17 cellular contexts compared by ENCODE assay signal in the genomic region with DNA sequence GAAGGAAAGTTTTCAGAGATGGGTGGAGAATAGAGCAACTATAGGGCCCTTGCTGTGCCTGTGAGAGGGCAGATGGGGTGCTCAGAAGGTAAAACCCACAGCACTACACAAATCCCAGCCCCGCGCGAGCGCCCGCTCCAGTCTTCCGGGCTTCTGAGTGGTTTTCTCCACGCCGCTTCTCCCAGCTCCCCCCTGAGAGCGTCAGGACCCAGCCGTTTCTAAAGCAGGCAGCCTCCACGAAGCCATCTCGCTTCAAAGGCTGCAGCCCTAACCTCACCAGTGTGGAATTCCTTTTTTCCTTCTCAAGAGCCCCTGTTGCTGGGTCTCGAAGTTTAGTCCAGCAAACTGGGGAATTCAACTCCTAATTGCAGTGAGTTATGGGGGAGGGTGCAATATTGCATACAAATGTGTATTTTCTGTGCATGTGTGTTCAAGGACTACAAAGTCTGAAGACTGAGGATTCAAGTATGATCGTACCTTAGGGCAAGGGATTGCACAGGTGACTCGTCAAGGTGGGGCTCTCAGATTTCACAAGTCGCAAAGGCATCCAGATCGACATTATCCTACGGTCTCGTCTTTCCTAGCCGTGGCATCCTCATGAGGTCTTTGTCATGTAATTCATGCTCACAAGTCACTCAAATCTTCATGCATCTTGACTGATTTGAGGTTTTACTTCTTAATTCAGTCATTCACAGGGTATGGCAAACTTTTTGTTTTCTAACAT.
A peak's percentile ranks its signal among the peaks of the same experiment; 100 is the strongest.
DNase-seq lines count a peak whose midpoint lies in the region; ATAC-seq, FAIRE-seq and TF ChIP-seq lines count a peak whose summit lies in the region.
"Had no signal": no experiment of that assay in that cellular context is flagged by ENCODE, and none has a peak within 500 bp of the region (broad histone marks: within the 10 kb centered on the region; RNA-seq: fewer than 3 reads in every experiment).

No MANE protein-coding gene starts in this region.

- H3K9me3 Mint-ChIP-seq in GM23338 (no peaks in the 10 kb centered on the region; the same call in 2 of the 3 replicates), neural crest cell (no peaks in the 10 kb centered on the region)
- no peaks in the 10 kb centered on the region for H3K9me3 Mint-ChIP-seq in T-helper 2 cell treated with Interferon-gamma antibody and Interleukin-4, amounts not matched to agents 5 μg/mL and 100 μg/mL, for 36 hours
- H3K9me3 Mint-ChIP-seq: CD4-positive, alpha-beta memory T cell; HFFc6 had no signal

- H3K4me1 ChIP-seq in GM23338 (ENCODE audit: insufficient read depth), result peaks cover 52% of the 10 kb centered on the region

- FAIRE-seq in frontal cortex (lab: Jason Lieb, UNC), result no peak

- ATAC-seq in GM23338 (peak; percentile 59), esophagus mucosa (peak; percentile 52), GM21786 (IDR thresholded peaks at IDR 0.05; ENCODE audit: unreplicated experiment) (no peak)
- ATAC-seq: Right ventricle myocardium inferior had no signal

- 0 out of 2 replicates have a peak, but pooled peaks cover 4% of the 10 kb centered on the region for H3K9me2 ChIP-seq in GM23338 (ENCODE audit: insufficient read depth)

- H4K20me1 ChIP-seq in GM23338 (replicated peaks; ENCODE audit: insufficient read depth), result no peaks in the 10 kb centered on the region

- H3K27ac ChIP-seq in GM23338 (ENCODE audit: low read depth) (peak overlapping the region; percentile 6; the same call in 1 of the 2 replicates), VCaP (peak overlapping the region; percentile 58)
- H3K27ac ChIP-seq: GM23248, Peyer's patch had no signal

- H2AFZ ChIP-seq in GM23338, result peak overlapping the region; percentile 57
- H2AFZ ChIP-seq: GM23248 had no signal

- peak overlapping the region; percentile 78 for H3K4me2 ChIP-seq in GM23338

- H3K36me3 ChIP-seq in GM23338 (ENCODE audit: insufficient read depth), result no peaks in the 10 kb centered on the region
- H3K36me3 ChIP-seq: Peyer's patch had no signal

- H3K27me3 Mint-ChIP-seq in GM23338 (ENCODE audit: insufficient read depth, low read depth, poor library complexity), result peaks cover 10% of the 10 kb centered on the region
- H3K27me3 Mint-ChIP-seq in neural crest cell (ENCODE audit: low read depth), result peaks cover 32% of the 10 kb centered on the region
- H3K27me3 Mint-ChIP-seq in T-helper 2 cell treated with Interferon-gamma antibody and Interleukin-4, amounts not matched to agents 5 μg/mL and 100 μg/mL, for 36 hours (ENCODE audit: low read depth), result peaks cover 11% of the 10 kb centered on the region

- DNase-seq in GM23338 (ENCODE audit: low spot score), result peak; percentile 64
- DNase-seq in neural crest cell (ENCODE audit: low read depth, low spot score), result no peak
- DNase-seq in NCI-H1694 treated with DMSO at 0.1 percent for 48 hours (lab: John Stamatoyannopoulos, UW), result no peak
- no peak for DNase-seq in T-helper 2 cell treated with Interferon-gamma antibody and Interleukin-4, amounts not matched to agents 5 μg/mL and 100 μg/mL, for 36 hours (ENCODE audit: low spot score)
- DNase-seq in frontal cortex (ENCODE audit: low spot score in 2 of 2), result no peak
- DNase-seq: Calu3; CD4-positive, alpha-beta memory T cell; DMS53; GM23248; HFFc6; NCI-H510A; NCI-H774; Peyer's patch had no signal

- H3K27me3 ChIP-seq in GM23338 (ENCODE audit: insufficient read depth), result peaks cover 28% of the 10 kb centered on the region
- H3K27me3 ChIP-seq: Peyer's patch had no signal

- peak overlapping the region; percentile 32 for H3K4me3 Mint-ChIP-seq in GM23338
- H3K4me3 Mint-ChIP-seq in neural crest cell, result peak overlapping the region; percentile 0
- no peak overlapping the region for H3K4me3 Mint-ChIP-seq in T-helper 2 cell treated with Interferon-gamma antibody and Interleukin-4, amounts not matched to agents 5 μg/mL and 100 μg/mL, for 36 hours
- H3K4me3 Mint-ChIP-seq: CD4-positive, alpha-beta memory T cell; HFFc6 had no signal

- H3K4me3 ChIP-seq in GM23338, result peak overlapping the region; percentile 48
- H3K4me3 ChIP-seq: GM23248, Peyer's patch had no signal

- H3K79me2 ChIP-seq in GM23338 (replicated peaks; ENCODE audit: insufficient read depth), result no peaks in the 10 kb centered on the region

- no peak for TF ChIP-seq CTCF in GM23338 (conservative IDR thresholded peaks at IDR 0.05; ENCODE audit: low read depth in 2 of 2)
- no peak for TF ChIP-seq CTCF in VCaP (conservative IDR thresholded peaks at IDR 0.05)
- TF ChIP-seq CTCF in neural crest cell (conservative IDR thresholded peaks at IDR 0.05), result no peak

- peaks cover 12% of the 10 kb centered on the region; the same call in 1 of the 2 replicates for H3F3A ChIP-seq in GM23338 (replicated peaks; ENCODE audit: low read depth)

- no peaks in the 10 kb centered on the region for H3K36me3 Mint-ChIP-seq in GM23338 (ENCODE audit: low read depth)
- no peaks in the 10 kb centered on the region for H3K36me3 Mint-ChIP-seq in neural crest cell (ENCODE audit: low read depth)
- no peaks in the 10 kb centered on the region for H3K36me3 Mint-ChIP-seq in T-helper 2 cell treated with Interferon-gamma antibody and Interleukin-4, amounts not matched to agents 5 μg/mL and 100 μg/mL, for 36 hours (ENCODE audit: low read depth)
- H3K36me3 Mint-ChIP-seq: CD4-positive, alpha-beta memory T cell had no signal

- H3K27ac Mint-ChIP-seq in GM23338, result no peak overlapping the region; the same call in 1 of the 2 replicates
- no peak overlapping the region for H3K27ac Mint-ChIP-seq in neural crest cell (ENCODE audit: unreplicated experiment)
- no peak overlapping the region for H3K27ac Mint-ChIP-seq in T-helper 2 cell treated with Interferon-gamma antibody and Interleukin-4, amounts not matched to agents 5 μg/mL and 100 μg/mL, for 36 hours
- H3K27ac Mint-ChIP-seq: CD4-positive, alpha-beta memory T cell; HFFc6 had no signal

- H3K4me1 Mint-ChIP-seq in GM23338, result peaks cover 41% of the 10 kb centered on the region
- H3K4me1 Mint-ChIP-seq in neural crest cell, result peaks cover 60% of the 10 kb centered on the region
- no peaks in the 10 kb centered on the region for H3K4me1 Mint-ChIP-seq in T-helper 2 cell treated with Interferon-gamma antibody and Interleukin-4, amounts not matched to agents 5 μg/mL and 100 μg/mL, for 36 hours (ENCODE audit: low read depth)
- H3K4me1 Mint-ChIP-seq: CD4-positive, alpha-beta memory T cell had no signal

TF ChIP-seq in GM23338, 12 proteins besides CTCF, POLR2A, EP300 and RAD21 (continues in another document):
- TF ChIP-seq NANOG (IDR thresholded peaks at IDR 0.05; ENCODE audit: borderline replicate concordance), result no peak
- TF ChIP-seq, protein P1, sequence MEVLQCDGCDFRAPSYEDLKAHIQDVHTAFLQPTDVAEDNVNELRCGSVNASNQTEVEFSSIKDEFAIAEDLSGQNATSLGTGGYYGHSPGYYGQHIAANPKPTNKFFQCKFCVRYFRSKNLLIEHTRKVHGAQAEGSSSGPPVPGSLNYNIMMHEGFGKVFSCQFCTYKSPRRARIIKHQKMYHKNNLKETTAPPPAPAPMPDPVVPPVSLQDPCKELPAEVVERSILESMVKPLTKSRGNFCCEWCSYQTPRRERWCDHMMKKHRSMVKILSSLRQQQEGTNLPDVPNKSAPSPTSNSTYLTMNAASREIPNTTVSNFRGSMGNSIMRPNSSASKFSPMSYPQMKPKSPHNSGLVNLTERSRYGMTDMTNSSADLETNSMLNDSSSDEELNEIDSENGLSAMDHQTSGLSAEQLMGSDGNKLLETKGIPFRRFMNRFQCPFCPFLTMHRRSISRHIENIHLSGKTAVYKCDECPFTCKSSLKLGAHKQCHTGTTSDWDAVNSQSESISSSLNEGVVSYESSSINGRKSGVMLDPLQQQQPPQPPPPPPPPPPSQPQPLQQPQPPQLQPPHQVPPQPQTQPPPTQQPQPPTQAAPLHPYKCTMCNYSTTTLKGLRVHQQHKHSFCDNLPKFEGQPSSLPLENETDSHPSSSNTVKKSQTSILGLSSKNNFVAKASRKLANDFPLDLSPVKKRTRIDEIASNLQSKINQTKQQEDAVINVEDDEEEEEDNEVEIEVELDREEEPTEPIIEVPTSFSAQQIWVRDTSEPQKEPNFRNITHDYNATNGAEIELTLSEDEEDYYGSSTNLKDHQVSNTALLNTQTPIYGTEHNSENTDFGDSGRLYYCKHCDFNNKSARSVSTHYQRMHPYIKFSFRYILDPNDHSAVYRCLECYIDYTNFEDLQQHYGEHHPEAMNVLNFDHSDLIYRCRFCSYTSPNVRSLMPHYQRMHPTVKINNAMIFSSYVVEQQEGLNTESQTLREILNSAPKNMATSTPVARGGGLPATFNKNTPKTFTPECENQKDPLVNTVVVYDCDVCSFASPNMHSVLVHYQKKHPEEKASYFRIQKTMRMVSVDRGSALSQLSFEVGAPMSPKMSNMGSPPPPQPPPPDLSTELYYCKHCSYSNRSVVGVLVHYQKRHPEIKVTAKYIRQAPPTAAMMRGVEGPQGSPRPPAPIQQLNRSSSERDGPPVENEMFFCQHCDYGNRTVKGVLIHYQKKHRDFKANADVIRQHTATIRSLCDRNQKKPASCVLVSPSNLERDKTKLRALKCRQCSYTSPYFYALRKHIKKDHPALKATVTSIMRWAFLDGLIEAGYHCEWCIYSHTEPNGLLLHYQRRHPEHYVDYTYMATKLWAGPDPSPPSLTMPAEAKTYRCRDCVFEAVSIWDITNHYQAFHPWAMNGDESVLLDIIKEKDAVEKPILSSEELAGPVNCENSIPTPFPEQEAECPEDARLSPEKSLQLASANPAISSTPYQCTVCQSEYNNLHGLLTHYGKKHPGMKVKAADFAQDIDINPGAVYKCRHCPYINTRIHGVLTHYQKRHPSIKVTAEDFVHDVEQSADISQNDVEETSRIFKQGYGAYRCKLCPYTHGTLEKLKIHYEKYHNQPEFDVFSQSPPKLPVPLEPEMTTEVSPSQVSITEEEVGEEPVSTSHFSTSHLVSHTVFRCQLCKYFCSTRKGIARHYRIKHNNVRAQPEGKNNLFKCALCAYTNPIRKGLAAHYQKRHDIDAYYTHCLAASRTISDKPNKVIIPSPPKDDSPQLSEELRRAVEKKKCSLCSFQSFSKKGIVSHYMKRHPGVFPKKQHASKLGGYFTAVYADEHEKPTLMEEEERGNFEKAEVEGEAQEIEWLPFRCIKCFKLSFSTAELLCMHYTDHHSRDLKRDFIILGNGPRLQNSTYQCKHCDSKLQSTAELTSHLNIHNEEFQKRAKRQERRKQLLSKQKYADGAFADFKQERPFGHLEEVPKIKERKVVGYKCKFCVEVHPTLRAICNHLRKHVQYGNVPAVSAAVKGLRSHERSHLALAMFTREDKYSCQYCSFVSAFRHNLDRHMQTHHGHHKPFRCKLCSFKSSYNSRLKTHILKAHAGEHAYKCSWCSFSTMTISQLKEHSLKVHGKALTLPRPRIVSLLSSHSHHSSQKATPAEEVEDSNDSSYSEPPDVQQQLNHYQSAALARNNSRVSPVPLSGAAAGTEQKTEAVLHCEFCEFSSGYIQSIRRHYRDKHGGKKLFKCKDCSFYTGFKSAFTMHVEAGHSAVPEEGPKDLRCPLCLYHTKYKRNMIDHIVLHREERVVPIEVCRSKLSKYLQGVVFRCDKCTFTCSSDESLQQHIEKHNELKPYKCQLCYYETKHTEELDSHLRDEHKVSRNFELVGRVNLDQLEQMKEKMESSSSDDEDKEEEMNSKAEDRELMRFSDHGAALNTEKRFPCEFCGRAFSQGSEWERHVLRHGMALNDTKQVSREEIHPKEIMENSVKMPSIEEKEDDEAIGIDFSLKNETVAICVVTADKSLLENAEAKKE (CRISPR knock-in tag; IDR thresholded peaks at IDR 0.05), result no peak
- no peak for TF ChIP-seq JUNB (IDR thresholded peaks at IDR 0.05; ENCODE audit: unreplicated experiment)
- TF ChIP-seq CREB1 (CRISPR knock-in tag; IDR thresholded peaks at IDR 0.05; ENCODE audit: low read depth), result no peak
